Comparison of ENCODE assay signal across 20 cellular contexts in the genomic region with DNA sequence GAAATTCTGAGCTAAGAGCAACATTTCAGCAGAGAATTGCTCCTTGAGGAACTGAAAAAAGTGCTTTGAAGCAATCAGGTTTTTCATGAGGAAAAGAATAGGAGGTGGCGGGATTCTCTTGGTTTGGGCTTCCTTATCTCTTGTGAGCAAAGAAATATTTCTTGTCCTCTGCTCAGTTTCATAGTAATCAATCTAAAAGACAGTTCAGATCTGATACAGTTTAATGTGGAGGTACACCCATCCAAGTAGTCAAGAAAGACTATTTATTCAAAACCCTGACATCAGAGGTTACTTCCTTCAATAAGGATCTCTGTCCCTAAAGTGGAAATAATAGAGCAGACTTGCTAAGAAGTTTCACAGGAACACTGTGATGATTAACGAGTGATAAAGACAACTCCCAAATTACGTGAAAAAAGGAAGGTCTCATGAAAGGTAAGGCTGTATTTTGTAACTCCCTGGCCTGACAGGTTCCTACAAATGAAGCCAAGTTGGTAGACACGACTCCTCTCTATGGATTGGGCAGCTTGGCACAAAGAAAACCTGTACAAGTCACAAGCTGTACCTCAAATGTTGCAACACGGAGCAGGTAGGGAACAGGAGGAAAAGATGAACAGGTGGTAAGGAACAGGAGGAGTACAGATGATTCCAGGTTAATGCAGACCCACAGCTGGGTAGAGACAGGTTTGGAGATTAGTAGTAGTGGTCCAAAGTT.
DNase-seq lines count a peak whose midpoint lies in the region; ATAC-seq and TF ChIP-seq lines count a peak whose summit lies in the region.
"Had no signal": no experiment of that assay in that cellular context is flagged by ENCODE, and none has a peak within 500 bp of the region (broad histone marks: within the 10 kb centered on the region; RNA-seq: fewer than 3 reads in every experiment).

No MANE protein-coding gene starts in this region.

- H2AFZ ChIP-seq in IMR-90 (replicated peaks; ENCODE audit: low read length, poor library complexity), result no peak overlapping the region
- H2AFZ ChIP-seq: GM23338, PC-9 had no signal

- H2BK20ac ChIP-seq in IMR-90 (ENCODE audit: low read depth, low read length), result no peak overlapping the region

- no peak overlapping the region for H2AK9ac ChIP-seq in IMR-90 (replicated peaks; ENCODE audit: low read depth, low read length, poor library complexity)

- H4K5ac ChIP-seq in IMR-90 (ENCODE audit: low read depth, low read length), result 0 out of 2 replicates have a peak overlapping the region, but pooled peaks have one; percentile 58

- 0 out of 2 replicates have a peak overlapping the region, but pooled peaks have one; percentile 33 for H3K14ac ChIP-seq in IMR-90 (replicated peaks; ENCODE audit: low read depth, low read length)

- DNase-seq in activated naive CD4-positive, alpha-beta T cell (lab: John Stamatoyannopoulos, UW), result no peak
- DNase-seq in IMR-90 (no peak), epithelial cell of prostate (ENCODE audit: low read depth, low spot score) (peak; percentile 73), gastrocnemius medialis (no peak), NCI-H1436 (lab: John Stamatoyannopoulos, UW) (no peak)
- no peak for DNase-seq in stimulated activated naive B cell treated with anti-CD40 and anti-IgM and Interleukin-4, amounts not matched to agents 10 μg/mL and 1 μg/mL and 100 μg/mL, for 72 hours
- DNase-seq: AML-193, DMS79, KBM-7, NCI-H1105 treated with DMSO at 0.1 percent for 48 hours, NCI-H1694 treated with DMSO at 0.1 percent for 48 hours, NCI-H2227 treated with DMSO at 0.1 percent for 48 hours, NCI-H510A treated with DMSO at 0.1 percent for 48 hours, PC-9 had no signal

- H3K9ac ChIP-seq in IMR-90 (ENCODE audit: low read depth, low read length), result no peak overlapping the region

- no peak overlapping the region for H3K4me3 Mint-ChIP-seq in activated naive CD4-positive, alpha-beta T cell treated with anti-CD3 and anti-CD28 coated beads, Interleukin-2, amount 50 U/mL, for 24 hours
- H3K4me3 Mint-ChIP-seq in stimulated activated naive B cell treated with anti-CD40 and anti-IgM and Interleukin-4, amounts not matched to agents 10 μg/mL and 1 μg/mL and 100 μg/mL, for 72 hours, result no peak overlapping the region
- H3K4me3 Mint-ChIP-seq: CD14-positive monocyte, GM23338 had no signal

- no peaks in the 10 kb centered on the region; the same call in 1 of the 2 replicates for H3K9me3 ChIP-seq in IMR-90 (ENCODE audit: control insufficient read depth, insufficient read depth, low read length)
- no peaks in the 10 kb centered on the region for H3K9me3 ChIP-seq in gastrocnemius medialis

- H4K20me1 ChIP-seq in IMR-90 (ENCODE audit: insufficient read depth, low read length), result no peaks in the 10 kb centered on the region

- no peak for TF ChIP-seq POLR2A in IMR-90 (IDR thresholded peaks at IDR 0.05; ENCODE audit: low read depth, low read length)
- TF ChIP-seq POLR2A in gastrocnemius medialis (IDR thresholded peaks at IDR 0.05), result no peak

- H3K23ac ChIP-seq in IMR-90 (ENCODE audit: low read depth, low read length), result no peak overlapping the region

- peaks cover 12% of the 10 kb centered on the region for H3K4me1 Mint-ChIP-seq in activated naive CD4-positive, alpha-beta T cell treated with anti-CD3 and anti-CD28 coated beads, Interleukin-2, amount 50 U/mL, for 24 hours
- peaks cover 25 to 45% of the 10 kb centered on the region in 2 donors for H3K4me1 Mint-ChIP-seq in stimulated activated naive B cell treated with anti-CD40 and anti-IgM and Interleukin-4, amounts not matched to agents 10 μg/mL and 1 μg/mL and 100 μg/mL, for 72 hours
- H3K4me1 Mint-ChIP-seq: GM23338 had no signal

- TF ChIP-seq RAD21 in IMR-90 (IDR thresholded peaks at IDR 0.05; ENCODE audit: low read length), result no peak

- 90% methylated on average over 2 of the region's 5 CpGs; no CpG with 5 or more reads in 1 of the 2 experiments for WGBS in IMR-90 (ENCODE audit: extremely low coverage in 2 of 2, insufficient read length in 1 of 2), 2 experiments

- no peak overlapping the region for H3K56ac ChIP-seq in IMR-90 (ENCODE audit: extremely low read depth, insufficient read depth, low read length)

- H3K27me3 ChIP-seq in IMR-90 (ENCODE audit: control insufficient read depth, insufficient read depth, low read length), result no peaks in the 10 kb centered on the region
- no peaks in the 10 kb centered on the region for H3K27me3 ChIP-seq in gastrocnemius medialis

- no peak overlapping the region for H4K91ac ChIP-seq in IMR-90 (ENCODE audit: insufficient read depth, low read depth, low read length)

- no peak overlapping the region for H2BK5ac ChIP-seq in IMR-90 (ENCODE audit: low read depth, low read length, poor library complexity, severe bottlenecking)

- H2BK15ac ChIP-seq in IMR-90 (ENCODE audit: low read depth, low read length), result no peak overlapping the region

- H3K4me2 ChIP-seq in IMR-90 (ENCODE audit: low read depth, low read length), result no peak overlapping the region
- H3K4me2 ChIP-seq: GM23338, PC-9 had no signal

- CTCF ChIA-PET in IMR-90 (lab: Yijun Ruan, JAX), result no interaction called here

- H3K36me3 ChIP-seq in IMR-90 (ENCODE audit: control insufficient read depth, insufficient read depth, low read length) (no peaks in the 10 kb centered on the region), gastrocnemius medialis (no peaks in the 10 kb centered on the region)

- POLR2A ChIA-PET in IMR-90 (lab: Charles Lee; ENCODE audit: unreplicated experiment), result no interaction called here

- H3K9me3 Mint-ChIP-seq in activated naive CD4-positive, alpha-beta T cell treated with anti-CD3 and anti-CD28 coated beads, Interleukin-2, amount 50 U/mL, for 24 hours, result no peaks in the 10 kb centered on the region
- peaks cover 0 to 4% of the 10 kb centered on the region in 2 donors for H3K9me3 Mint-ChIP-seq in stimulated activated naive B cell treated with anti-CD40 and anti-IgM and Interleukin-4, amounts not matched to agents 10 μg/mL and 1 μg/mL and 100 μg/mL, for 72 hours

- H3K79me1 ChIP-seq in IMR-90 (ENCODE audit: low read depth in 1 of 2, low read length in 2 of 2), result peaks cover 0 to 2% of the 10 kb centered on the region in 2 experiments; a peak in 1 of 4 replicates

- H3K18ac ChIP-seq in IMR-90 (ENCODE audit: low read depth, low read length), result no peak overlapping the region

- peaks cover 2% of the 10 kb centered on the region; the same call in 1 of the 2 replicates for H3K4me1 ChIP-seq in IMR-90 (ENCODE audit: control insufficient read depth, insufficient read depth, low read length)
- H3K4me1 ChIP-seq in gastrocnemius medialis, result peaks cover 0 to 4% of the 10 kb centered on the region in 2 donors

- peaks cover 2% of the 10 kb centered on the region for H3K36me3 Mint-ChIP-seq in activated naive CD4-positive, alpha-beta T cell treated with anti-CD3 and anti-CD28 coated beads, Interleukin-2, amount 50 U/mL, for 24 hours
- H3K36me3 Mint-ChIP-seq in stimulated activated naive B cell treated with anti-CD40 and anti-IgM and Interleukin-4, amounts not matched to agents 10 μg/mL and 1 μg/mL and 100 μg/mL, for 72 hours, result peaks cover 14 to 23% of the 10 kb centered on the region in 2 donors

- TF ChIP-seq CTCF in IMR-90 (conservative IDR thresholded peaks at IDR 0.05; ENCODE audit: low read depth, low read length) (no peak), gastrocnemius medialis (IDR thresholded peaks at IDR 0.05 in 4 of 5, conservative IDR thresholded peaks at IDR 0.05 in 1 of 5) (no peak)

- peak overlapping the region; percentile 49 for H2BK120ac ChIP-seq in IMR-90 (ENCODE audit: low read depth, low read length)

- H3K27me3 Mint-ChIP-seq in activated naive CD4-positive, alpha-beta T cell treated with anti-CD3 and anti-CD28 coated beads, Interleukin-2, amount 50 U/mL, for 24 hours, result no peaks in the 10 kb centered on the region
- no peaks in the 10 kb centered on the region for H3K27me3 Mint-ChIP-seq in stimulated activated naive B cell treated with anti-CD40 and anti-IgM and Interleukin-4, amounts not matched to agents 10 μg/mL and 1 μg/mL and 100 μg/mL, for 72 hours

- no peak overlapping the region for H4K8ac ChIP-seq in IMR-90 (ENCODE audit: low read depth in 2 of 2, low read length in 2 of 2)

- H2AK5ac ChIP-seq in IMR-90 (ENCODE audit: low read depth, low read length), result no peak overlapping the region; the same call in 1 of the 2 replicates

- ATAC-seq in IMR-90 (ENCODE audit: low read depth) (no peak), gastrocnemius medialis (no peak), HG03354 (IDR thresholded peaks at IDR 0.05; ENCODE audit: poor library complexity, severe bottlenecking, unreplicated experiment) (no peak)
- no peak for ATAC-seq in stimulated activated naive B cell treated with anti-CD40 and anti-IgM and Interleukin-4, amounts not matched to agents 10 μg/mL and 1 μg/mL and 100 μg/mL, for 72 hours (replicated peaks)
- ATAC-seq: GM23338 had no signal

- intact Hi-C loops in IMR-90 (cut with micrococcal nuclease), result no loop called here
- intact Hi-C loops in gastrocnemius medialis (cut with DNase I; ENCODE audit: low total_unique reads), result loop anchor here (10.0 kb wide), 1 partner anchor 744 kb away; no protein-coding TSS in a partner anchor

- H3K27ac ChIP-seq in IMR-90 (ENCODE audit: insufficient read depth, low read length) (no peak overlapping the region), epithelial cell of prostate (peak overlapping the region; percentile 65), gastrocnemius medialis (peak overlapping the region; percentile 4 to 73 (median 54))
- H3K27ac ChIP-seq: 22Rv1, PC-9, RWPE1 had no signal

- in situ Hi-C loops in IMR-90 (cut with MboI; ENCODE audit: low sequenced_read_pairs), result loop anchor here (25.0 kb wide), 1 partner anchor 631 kb away; a partner anchor contains a TSS
- in situ Hi-C loops in gastrocnemius medialis (cut with MboI; ENCODE audit: low sequenced_read_pairs in 4 of 4), result loop anchor here in 2 of 4 donors (25.0 kb wide), 3 partner anchors 244 to 731 kb away; a partner anchor contains a TSS

- H3K4me3 ChIP-seq in IMR-90 (ENCODE audit: insufficient read depth, low read depth, low read length) (no peak overlapping the region), gastrocnemius medialis (no peak overlapping the region)
- H3K4me3 ChIP-seq: GM23338, PC-9 had no signal

- H3K9me1 ChIP-seq in IMR-90 (ENCODE audit: insufficient read depth, low read length), result 0 out of 2 replicates have a peak, but pooled peaks cover 2% of the 10 kb centered on the region

- peak overlapping the region; percentile 27 for H3K27ac Mint-ChIP-seq in activated naive CD4-positive, alpha-beta T cell treated with anti-CD3 and anti-CD28 coated beads, Interleukin-2, amount 50 U/mL, for 24 hours
- no peak overlapping the region for H3K27ac Mint-ChIP-seq in stimulated activated naive B cell treated with anti-CD40 and anti-IgM and Interleukin-4, amounts not matched to agents 10 μg/mL and 1 μg/mL and 100 μg/mL, for 72 hours
- H3K27ac Mint-ChIP-seq: GM23338 had no signal

- no peak overlapping the region for H3K4ac ChIP-seq in IMR-90 (ENCODE audit: low read depth, low read length)

- no TSS peak for BruUV-seq in IMR-90 (replicated peaks; lab: Mats Ljungman, UMichigan)

- dilution Hi-C loops in IMR-90 (cut with HindIII; ENCODE audit: low sequenced_read_pairs, unreplicated experiment), result no loop called here
